10 cellular contexts compared by ENCODE assay signal in genomic region chr4:165874072-165874798, GRCh38. TPM values are rescaled to one million over a fixed set of nuclear protein-coding genes. Genes with fewer than 3 reads are reported as not detected.
A peak's percentile ranks its signal among the peaks of the same experiment; 100 is the strongest.
DNase-seq lines count a peak whose midpoint lies in the region; ATAC-seq and TF ChIP-seq lines count a peak whose summit lies in the region.
"Had no signal": no experiment of that assay in that cellular context is flagged by ENCODE, and none has a peak within 500 bp of the region (broad histone marks: within the 10 kb centered on the region; RNA-seq: fewer than 3 reads in every experiment).

No MANE protein-coding gene starts in this region.

- no peaks in the 10 kb centered on the region for H3K9me3 Mint-ChIP-seq in progenitor cell of endocrine pancreas (ENCODE audit: low read depth)

- no peaks in the 10 kb centered on the region for H3K27me3 ChIP-seq in foreskin keratinocyte

- ATAC-seq in foreskin keratinocyte, result peak; percentile 15
- ATAC-seq in HG03432 (IDR thresholded peaks at IDR 0.05; ENCODE audit: unreplicated experiment), result no peak

- no peak overlapping the region for H3K27ac Mint-ChIP-seq in progenitor cell of endocrine pancreas

- DNase-seq in EL, result peak; percentile 8
- peak; percentile 68 for DNase-seq in NCI-H748 (lab: John Stamatoyannopoulos, UW; ENCODE audit: unreplicated experiment)
- DNase-seq in foreskin keratinocyte, result peak; percentile 22 to 44
- DNase-seq in progenitor cell of endocrine pancreas (ENCODE audit: low spot score, unreplicated experiment), result no peak
- no peak for DNase-seq in NK-92 treated with Interleukin-12 subunit alpha and Interleukin-12 subunit beta, amount 100 ng/mL, for 24 hours (lab: John Stamatoyannopoulos, UW)
- DNase-seq in NCI-H187 (lab: John Stamatoyannopoulos, UW), result no peak
- no peak for DNase-seq in NAMALWA (ENCODE audit: low spot score)
- DNase-seq: activated T-cell treated with anti-CD3 and anti-CD28 coated beads, Interleukin-2, amount 50 U/mL, for 1 hour had no signal

- H3K4me3 Mint-ChIP-seq in progenitor cell of endocrine pancreas (ENCODE audit: low read depth), result peak overlapping the region; percentile 69

- no peaks in the 10 kb centered on the region for H3K36me3 Mint-ChIP-seq in progenitor cell of endocrine pancreas (ENCODE audit: insufficient read depth)

- no peak for TF ChIP-seq CTCF in foreskin keratinocyte (conservative IDR thresholded peaks at IDR 0.05)
- no peak for TF ChIP-seq CTCF in progenitor cell of endocrine pancreas (IDR thresholded peaks at IDR 0.05; ENCODE audit: unreplicated experiment)

- peaks cover 77% of the 10 kb centered on the region for H3K27me3 Mint-ChIP-seq in progenitor cell of endocrine pancreas

- peak overlapping the region; percentile 34 for H3K27ac ChIP-seq in foreskin keratinocyte

- H3K4me1 Mint-ChIP-seq in progenitor cell of endocrine pancreas (ENCODE audit: low read depth), result peaks cover 16% of the 10 kb centered on the region

- H3K4me1 ChIP-seq in foreskin keratinocyte, result peaks cover 5% of the 10 kb centered on the region

RNA-seq across cellular contexts. Expression of gene TLL1, which starts 1.2 kb away (rescaled TPM):
- total RNA-seq in foreskin keratinocyte (1.5 and 3.5 TPM in 2 replicates), progenitor cell of endocrine pancreas (0.16 TPM in 1 of 2 replicates, not detected in the other)
- 0.25 and 0.52 TPM in 2 replicates for polyA plus RNA-seq in foreskin keratinocyte
- total RNA-seq: LHCN-M2 had no signal

Comparison
In these comparisons a context has a peak if more than half of its experiments do, and no peak if none do; other contexts are left out.
1. DNase-seq: peak in EL (single experiment), NCI-H748 (single experiment) and foreskin keratinocyte (2 of 2); none in progenitor cell of endocrine pancreas (single experiment), NK-92 treated with Interleukin-12 subunit alpha and Interleukin-12 subunit beta, amount 100 ng/mL, for 24 hours (single experiment), NCI-H187 (0 of 2) and NAMALWA (single experiment).